1 cellular context compared by ENCODE assay signal in genomic region chr1:27397106-27397505, GRCh38.
TF ChIP-seq lines count a peak whose summit lies in the region.

No MANE protein-coding gene starts in this region.

TF ChIP-seq in WTC11, 78 proteins besides CTCF, POLR2A, EP300 and RAD21:
- TF ChIP-seq ATF1 (CRISPR knock-in tag; IDR thresholded peaks at IDR 0.05) (no peak), TCF7 (CRISPR knock-in tag; IDR thresholded peaks at IDR 0.05; ENCODE audit: low read depth) (no peak), RORB (CRISPR knock-in tag; IDR thresholded peaks at IDR 0.05) (no peak), STAT6 (CRISPR knock-in tag; conservative IDR thresholded peaks at IDR 0.05; ENCODE audit: low read depth) (no peak), SOX15 (CRISPR knock-in tag; IDR thresholded peaks at IDR 0.05) (no peak), FOXK1 (CRISPR knock-in tag; IDR thresholded peaks at IDR 0.05) (no peak), ZNF219 (CRISPR knock-in tag; IDR thresholded peaks at IDR 0.05; ENCODE audit: borderline replicate concordance) (no peak), GABPB1 (CRISPR knock-in tag; IDR thresholded peaks at IDR 0.05) (no peak), ZSCAN18 (CRISPR knock-in tag; IDR thresholded peaks at IDR 0.05) (no peak)
